Comparison of ENCODE assay signal across 13 cellular contexts in the genomic region with DNA sequence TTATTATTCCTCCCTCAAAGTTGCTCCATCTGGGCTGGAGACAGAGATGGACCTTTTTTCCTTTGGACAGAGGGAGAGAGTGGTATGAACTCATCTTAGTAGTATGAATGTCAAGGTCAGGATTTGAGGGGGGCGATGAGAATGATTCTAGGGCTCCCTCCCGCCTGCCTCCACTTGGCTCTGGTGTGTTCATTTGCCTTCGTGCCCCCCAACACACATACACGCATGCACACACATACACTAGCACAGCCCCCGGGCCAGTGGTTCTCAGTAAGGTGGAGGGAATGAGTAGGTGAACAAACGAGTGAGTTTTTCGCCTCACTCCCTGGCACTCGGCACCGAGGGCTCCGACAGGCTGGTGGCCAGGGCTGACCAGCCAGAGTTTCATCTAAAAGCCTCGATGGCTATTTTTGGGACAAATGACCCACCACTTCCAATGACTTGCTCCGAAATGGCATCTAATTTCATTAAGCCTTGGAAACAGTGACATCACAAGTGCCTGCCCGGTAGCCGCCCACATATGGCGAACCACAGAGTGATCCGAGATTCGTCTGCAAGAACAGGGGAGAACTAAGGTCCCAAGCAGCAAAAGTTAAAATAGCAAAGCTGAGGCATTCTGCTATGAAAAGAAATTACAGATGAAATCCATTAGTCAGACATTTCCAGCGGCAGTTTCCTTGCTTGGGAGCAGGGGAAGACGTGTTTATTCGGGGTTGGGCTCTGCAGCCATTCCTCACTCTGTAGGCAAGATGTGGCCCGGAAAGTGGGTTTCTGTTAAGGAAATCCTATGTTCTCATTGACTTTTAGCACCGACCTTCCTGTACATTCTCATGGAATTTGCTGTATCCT. TPM values are rescaled to one million over a fixed set of nuclear protein-coding genes. Genes with fewer than 3 reads are reported as not detected.
DNase-seq lines count a peak whose midpoint lies in the region; ATAC-seq, FAIRE-seq and TF ChIP-seq lines count a peak whose summit lies in the region.
"Had no signal": no experiment of that assay in that cellular context is flagged by ENCODE, and none has a peak within 500 bp of the region (broad histone marks: within the 10 kb centered on the region; RNA-seq: fewer than 3 reads in every experiment).

No MANE protein-coding gene starts in this region.

- no peaks in the 10 kb centered on the region for H3K36me3 ChIP-seq in psoas muscle (ENCODE audit: insufficient read depth in 1 of 2, low read depth in 1 of 2)

- DNase-seq in AG08395 (ENCODE audit: low spot score) (peak; percentile 64), T-helper 17 cell (no peak), glomerular endothelial cell (ENCODE audit: extremely low read depth, low read depth, low spot score) (peak; percentile 83), psoas muscle (peak; percentile 55 to 83), NCI-H526 treated with DMSO at 0.1 percent for 48 hours (lab: John Stamatoyannopoulos, UW) (no peak), amniotic stem cell (lab: John Stamatoyannopoulos, UW) (no peak), H54 (ENCODE audit: insufficient read length, low spot score) (no peak), HPDE6-E6E7 (ENCODE audit: extremely low spot score) (no peak)
- DNase-seq: CD8-positive, alpha-beta T cell; NCI-H2107; stimulated activated naive CD4-positive, alpha-beta T cell treated with Interleukin-2 at 50 U/mL for 16 hours had no signal

- peaks cover 15% of the 10 kb centered on the region for H3K4me1 Mint-ChIP-seq in T-helper 17 cell

- peak overlapping the region; percentile 45 for H3K4me3 ChIP-seq in psoas muscle

- H3K4me3 Mint-ChIP-seq in T-helper 17 cell = no peak overlapping the region
- H3K4me3 Mint-ChIP-seq: activated T-helper 1 cell treated with anti-CD3 and anti-CD28 coated beads, Interleukin-12 subunit alpha, Interleukin-12 subunit beta, Interleukin-2, Interleukin-4 antibody, amounts not matched to agents 30 ng/mL and 10 ng/mL and 1 ng/mL, durations not matched to agents 14 hours and 24 hours and 36 hours; CD8-positive, alpha-beta T cell had no signal

- no peaks in the 10 kb centered on the region for H3K27me3 Mint-ChIP-seq in T-helper 17 cell

- no peak for TF ChIP-seq CTCF in psoas muscle (IDR thresholded peaks at IDR 0.05)

- peak overlapping the region; percentile 95 for H3K27ac ChIP-seq in psoas muscle
- H3K27ac ChIP-seq: VCaP had no signal

- WGBS in psoas muscle, 3 donors = 18 to 30% (median 23%) methylated on average over 22 of the region's 22 CpGs

- FAIRE-seq in H54 (lab: Jason Lieb, UNC) = no peak

- H3K27ac Mint-ChIP-seq in T-helper 17 cell = peak overlapping the region; percentile 39
- H3K27ac Mint-ChIP-seq: activated T-helper 1 cell treated with anti-CD3 and anti-CD28 coated beads, Interleukin-12 subunit alpha, Interleukin-12 subunit beta, Interleukin-2, Interleukin-4 antibody, amounts not matched to agents 30 ng/mL and 10 ng/mL and 1 ng/mL, durations not matched to agents 14 hours and 24 hours and 36 hours; CD8-positive, alpha-beta T cell had no signal

- intact Hi-C loops in psoas muscle (cut with DNase I) = no loop called here

- H3K9me3 ChIP-seq in T-helper 17 cell (ENCODE audit: control insufficient read depth, low read length, poor library complexity, severe bottlenecking) (no peaks in the 10 kb centered on the region), psoas muscle (no peaks in the 10 kb centered on the region)

- peaks cover 47% of the 10 kb centered on the region for H3K4me1 ChIP-seq in psoas muscle

- ATAC-seq in T-helper 17 cell = no peak
- ATAC-seq in psoas muscle = peak; percentile 87 to 91 (median 90)
- ATAC-seq: CD8-positive, alpha-beta T cell had no signal

- H3K27me3 ChIP-seq in psoas muscle (ENCODE audit: insufficient read depth in 3 of 3, low read length in 2 of 3) = no peaks in the 10 kb centered on the region

- H3K36me3 Mint-ChIP-seq in T-helper 17 cell (ENCODE audit: low read depth) = peaks cover 7% of the 10 kb centered on the region

- no peak for TF ChIP-seq POLR2A in H54 (IDR thresholded peaks at IDR 0.05; ENCODE audit: low read depth, low read length)

RNA-seq across cellular contexts. Expression of a gene that starts 44.8 kb away (rescaled TPM):
- total RNA-seq in T-helper 17 cell = 10 to 100 TPM; 50.1 to 53.1 TPM
- 168 and 172 TPM in 2 replicates for total RNA-seq in glomerular endothelial cell
- total RNA-seq in psoas muscle = 10 to 100 TPM; 49.9 to 86.5 (median 53.7) TPM
- polyA plus RNA-seq in psoas muscle = 100 to 1,000 TPM in 1 of 3 donors, 10 to 100 TPM in 2; 50.5 to 116 (median 60.1) TPM

Comparison
In these comparisons a context has a peak if more than half of its experiments do, and no peak if none do; other contexts are left out.
1. DNase-seq: peak in AG08395 (single experiment), glomerular endothelial cell (single experiment) and psoas muscle (2 of 2); none in T-helper 17 cell (0 of 3), NCI-H526 treated with DMSO at 0.1 percent for 48 hours (single experiment), amniotic stem cell (single experiment), H54 (single experiment) and HPDE6-E6E7 (single experiment).